11 cellular contexts compared by ENCODE assay signal in genomic region chr5:139415221-139415861, GRCh38. TPM values are rescaled to one million over a fixed set of nuclear protein-coding genes. Genes with fewer than 3 reads are reported as not detected.
DNase-seq lines count a peak whose midpoint lies in the region; ATAC-seq, FAIRE-seq and TF ChIP-seq lines count a peak whose summit lies in the region.
"Had no signal": no experiment of that assay in that cellular context is flagged by ENCODE, and none has a peak within 500 bp of the region (broad histone marks: within the 10 kb centered on the region; RNA-seq: fewer than 3 reads in every experiment).

No MANE protein-coding gene starts in this region.

- DNase-seq in activated naive CD4-positive, alpha-beta T cell treated with anti-CD3 and anti-CD28 coated beads for 36 hours = peak; percentile 66
- DNase-seq in activated naive CD4-positive, alpha-beta T cell treated with Interleukin-2 at 50 U/mL for 16 hours = no peak
- DNase-seq in astrocyte of the hippocampus (ENCODE audit: low read depth, low spot score) (peak; percentile 84), keratinocyte (ENCODE audit: low read depth, low spot score) (no peak), tibial artery (no peak), iPS-NIHi7 (ENCODE audit: extremely low spot score) (no peak)
- DNase-seq: brain microvascular endothelial cell; MV-4-11; stimulated activated CD4-positive, alpha-beta T cell treated with anti-CD3 and anti-CD28 coated beads, Interleukin-12 subunit alpha, Interleukin-12 subunit beta, amount 100 ng/mL, for 4 hours had no signal

- CTCF ChIA-PET in activated naive CD4-positive, alpha-beta T cell treated with anti-CD3 and anti-CD28 coated beads for 36 hours (lab: Charles Lee) = interaction anchor here (0.9 to 4.5 kb wide), 6 partner anchors 9 to 102 kb away, joined by 3 to 38 read pairs (median 6); partner anchors contain the start of gene MZB1

- no peak for ATAC-seq in GM18861 (IDR thresholded peaks at IDR 0.05; ENCODE audit: unreplicated experiment)
- ATAC-seq in GM18519 (IDR thresholded peaks at IDR 0.05; ENCODE audit: low FRiP score, unreplicated experiment) = no peak

- H3K4me3 ChIP-seq in keratinocyte (ENCODE audit: control insufficient read depth in 2 of 3, extremely low read depth in 1 of 3, insufficient read depth in 2 of 3, low read depth in 1 of 3, low read length in 3 of 3) (peak overlapping the region in 1 of 3 experiments; percentile 1), tibial artery (no peak overlapping the region)

- no peaks in the 10 kb centered on the region for H3K9me3 Mint-ChIP-seq in activated naive CD4-positive, alpha-beta T cell treated with anti-CD3 and anti-CD28 coated beads for 36 hours

- H3K4me2 ChIP-seq in keratinocyte (ENCODE audit: control insufficient read depth, extremely low read depth, insufficient read depth, low read depth, low read length) = peak overlapping the region; percentile 23

- peaks cover 17% of the 10 kb centered on the region for H3K36me3 Mint-ChIP-seq in activated naive CD4-positive, alpha-beta T cell treated with anti-CD3 and anti-CD28 coated beads for 36 hours (ENCODE audit: low read depth)

- peak overlapping the region; percentile 84 for H3K27ac ChIP-seq in keratinocyte (ENCODE audit: control insufficient read depth, insufficient read depth, low read length)
- peak overlapping the region; percentile 45 to 75 for H3K27ac ChIP-seq in tibial artery
- H3K27ac ChIP-seq: brain microvascular endothelial cell had no signal

- H3K4me1 ChIP-seq in keratinocyte (ENCODE audit: control insufficient read depth, extremely low read depth, insufficient read depth, low read length) (peaks cover 34% of the 10 kb centered on the region), tibial artery (peaks cover 0 to 54% (median 28%) of the 10 kb centered on the region in 4 donors)

- peak; percentile 98 for FAIRE-seq in keratinocyte (lab: Jason Lieb, UNC)

- H3K9ac ChIP-seq in keratinocyte (ENCODE audit: control insufficient read depth, extremely low read depth, insufficient read depth, low read length) = no peak overlapping the region

- dilution Hi-C loops in keratinocyte (cut with MboI; ENCODE audit: extremely low pct_ligation_motif_present, low sequenced_read_pairs) = no loop called here

- no peaks in the 10 kb centered on the region for H3K9me1 ChIP-seq in keratinocyte (ENCODE audit: control insufficient read depth, extremely low read depth, insufficient read depth, low read length)

- H4K20me1 ChIP-seq in keratinocyte (ENCODE audit: control insufficient read depth, extremely low read depth, insufficient read depth, low read length) = no peaks in the 10 kb centered on the region

- peak overlapping the region; percentile 40 for H3K4me3 Mint-ChIP-seq in activated naive CD4-positive, alpha-beta T cell treated with anti-CD3 and anti-CD28 coated beads for 36 hours

- peak overlapping the region; percentile 38 for H2AFZ ChIP-seq in keratinocyte (ENCODE audit: control insufficient read depth, low read length)

- H3K36me3 ChIP-seq in keratinocyte (ENCODE audit: control insufficient read depth in 2 of 2, extremely low read depth in 1 of 2, insufficient read depth in 2 of 2, low read length in 2 of 2) = peaks cover 0 to 2% of the 10 kb centered on the region in 2 experiments
- peaks cover 9 to 39% (median 27%) of the 10 kb centered on the region in 3 donors for H3K36me3 ChIP-seq in tibial artery

- H3K27me3 Mint-ChIP-seq in activated naive CD4-positive, alpha-beta T cell treated with anti-CD3 and anti-CD28 coated beads for 36 hours (ENCODE audit: low read depth) = no peaks in the 10 kb centered on the region

- peaks cover 49% of the 10 kb centered on the region for H3K4me1 Mint-ChIP-seq in activated naive CD4-positive, alpha-beta T cell treated with anti-CD3 and anti-CD28 coated beads for 36 hours (ENCODE audit: low read depth)

- intact Hi-C loops in activated naive CD4-positive, alpha-beta T cell treated with anti-CD3 and anti-CD28 coated beads for 36 hours (cut with micrococcal nuclease) = loop anchor here (1.0 to 5.0 kb wide), 7 partner anchors 32 to 332 kb away; no protein-coding TSS in a partner anchor
- intact Hi-C loops in tibial artery (cut with DNase I; ENCODE audit: low total_unique reads) = no loop called here

- no peaks in the 10 kb centered on the region for H3K79me2 ChIP-seq in keratinocyte (ENCODE audit: control insufficient read depth, insufficient read depth, low read length)

- TF ChIP-seq CTCF in keratinocyte (optimal IDR thresholded peaks at IDR 0.05 in 1 of 3, IDR thresholded peaks at IDR 0.05 in 1 of 3, conservative IDR thresholded peaks at IDR 0.05 in 1 of 3; ENCODE audit: extremely low read depth in 1 of 3, insufficient read depth in 2 of 3, low read length in 3 of 3) (peak in 1 of 3 experiments; percentile 7), tibial artery (IDR thresholded peaks at IDR 0.05) (no peak)

- H3K9me3 ChIP-seq in keratinocyte (ENCODE audit: control insufficient read depth, low read depth, low read length) (no peaks in the 10 kb centered on the region), tibial artery (no peaks in the 10 kb centered on the region)

- peak overlapping the region; percentile 90 for H3K27ac Mint-ChIP-seq in activated naive CD4-positive, alpha-beta T cell treated with anti-CD3 and anti-CD28 coated beads for 36 hours

- H3K27me3 ChIP-seq in keratinocyte (ENCODE audit: control insufficient read depth, extremely low read depth, insufficient read depth, low read length) (no peaks in the 10 kb centered on the region), tibial artery (no peaks in the 10 kb centered on the region)
- H3K27me3 ChIP-seq: brain microvascular endothelial cell had no signal

RNA-seq across cellular contexts. Expression of gene SPATA24, which starts 11.5 kb away (rescaled TPM):
- 1 to 10 TPM; 6.0 to 7.4 TPM for total RNA-seq in activated naive CD4-positive, alpha-beta T cell treated with anti-CD3 and anti-CD28 coated beads for 36 hours
- 2.7 to 4.9 TPM (median 4.0 TPM) in 3 replicates for polyA plus RNA-seq in keratinocyte
- polyA plus RNA-seq in keratinocyte (2011; ENCODE audit: low read depth) = 0.67 TPM
- polyA plus RNA-seq in keratinocyte (2011; cell fraction: cytosol; rRNA removed) = 2.4 and 2.6 TPM in 2 replicates
- 2.6 TPM in 2 replicates for polyA plus RNA-seq in keratinocyte (2011; cell fraction: nucleus; rRNA removed)
- polyA plus RNA-seq in keratinocyte (2012; ENCODE audit: low replicate concordance) = 1.9 and 6.4 TPM in 2 replicates
- polyA minus RNA-seq in keratinocyte = 0.99 to 1.9 TPM (median 1.9 TPM) in 3 replicates
- not detected for polyA minus RNA-seq in keratinocyte (2011; cell fraction: cytosol; rRNA and poly(A)+ RNA removed)
- 1.2 and 2.1 TPM in 2 replicates for polyA minus RNA-seq in keratinocyte (2011; cell fraction: nucleus; rRNA and poly(A)+ RNA removed)

RNA-seq across cellular contexts. Expression of gene PROB1, which starts 20.4 kb away (rescaled TPM):
- 1 to 10 TPM; 1.1 to 1.2 TPM for total RNA-seq in activated naive CD4-positive, alpha-beta T cell treated with anti-CD3 and anti-CD28 coated beads for 36 hours
- 0.22 to 0.32 TPM (median 0.26 TPM) in 3 replicates for polyA plus RNA-seq in keratinocyte
- polyA plus RNA-seq in keratinocyte (2011; ENCODE audit: low read depth) = 0.06 TPM
- 0.10 and 0.18 TPM in 2 replicates for polyA plus RNA-seq in keratinocyte (2011; cell fraction: cytosol; rRNA removed)
- polyA plus RNA-seq in keratinocyte (2011; cell fraction: nucleus; rRNA removed) = 0.37 and 0.48 TPM in 2 replicates
- polyA plus RNA-seq in keratinocyte (2012; ENCODE audit: low replicate concordance) = 0.16 and 1.2 TPM in 2 replicates
- 0.10 to 0.33 TPM (median 0.16 TPM) in 3 replicates for polyA minus RNA-seq in keratinocyte
- 0.38 TPM for polyA minus RNA-seq in keratinocyte (2011; cell fraction: cytosol; rRNA and poly(A)+ RNA removed)
- 0.42 and 0.47 TPM in 2 replicates for polyA minus RNA-seq in keratinocyte (2011; cell fraction: nucleus; rRNA and poly(A)+ RNA removed)

RNA-seq across cellular contexts. Expression of gene DNAJC18, which starts 24.0 kb away (rescaled TPM):
- total RNA-seq in activated naive CD4-positive, alpha-beta T cell treated with anti-CD3 and anti-CD28 coated beads for 36 hours = 10 to 100 TPM; 18.1 to 18.8 TPM
- polyA plus RNA-seq in keratinocyte = 3.0 to 6.6 TPM (median 3.6 TPM) in 3 replicates
- 1.7 TPM for polyA plus RNA-seq in keratinocyte (2011; ENCODE audit: low read depth)
- polyA plus RNA-seq in keratinocyte (2011; cell fraction: cytosol; rRNA removed) = 2.0 and 3.6 TPM in 2 replicates
- polyA plus RNA-seq in keratinocyte (2011; cell fraction: nucleus; rRNA removed) = 4.3 TPM in 2 replicates
- 0.79 and 4.7 TPM in 2 replicates for polyA plus RNA-seq in keratinocyte (2012; ENCODE audit: low replicate concordance)
- 1.1 to 2.7 TPM (median 2.7 TPM) in 3 replicates for polyA minus RNA-seq in keratinocyte
- 4.6 TPM for polyA minus RNA-seq in keratinocyte (2011; cell fraction: cytosol; rRNA and poly(A)+ RNA removed)
- 1.1 and 3.7 TPM in 2 replicates for polyA minus RNA-seq in keratinocyte (2011; cell fraction: nucleus; rRNA and poly(A)+ RNA removed)

RNA-seq across cellular contexts. Expression of gene MZB1, which starts 25.6 kb away (rescaled TPM):
- total RNA-seq in activated naive CD4-positive, alpha-beta T cell treated with anti-CD3 and anti-CD28 coated beads for 36 hours = 1 to 10 TPM; 2.0 to 2.8 TPM
- 0.13 to 0.27 TPM in 2 of 3 replicates, not detected in the other for polyA plus RNA-seq in keratinocyte
- polyA plus RNA-seq in keratinocyte (2011; ENCODE audit: low read depth) = not detected
- polyA plus RNA-seq in keratinocyte (2011; cell fraction: cytosol; rRNA removed) = not detected in 2 replicates
- 0.09 and 0.10 TPM in 2 replicates for polyA plus RNA-seq in keratinocyte (2011; cell fraction: nucleus; rRNA removed)
- polyA plus RNA-seq in keratinocyte (2012; ENCODE audit: low replicate concordance) = 0.13 TPM in 1 of 2 replicates, not detected in the other
- 0.22 to 0.46 TPM in 2 of 3 replicates, not detected in the other for polyA minus RNA-seq in keratinocyte
- polyA minus RNA-seq in keratinocyte (2011; cell fraction: cytosol; rRNA and poly(A)+ RNA removed) = not detected
- polyA minus RNA-seq in keratinocyte (2011; cell fraction: nucleus; rRNA and poly(A)+ RNA removed) = 0.42 TPM in 1 of 2 replicates, not detected in the other

RNA-seq across cellular contexts. Expression of gene SLC23A1, which starts 32.2 kb away (rescaled TPM):
- under 1 TPM in 1 of 2 experiments, not detected in 1; 0.62 TPM for total RNA-seq in activated naive CD4-positive, alpha-beta T cell treated with anti-CD3 and anti-CD28 coated beads for 36 hours
- 0.03 TPM in 1 of 3 replicates, not detected in the others for polyA plus RNA-seq in keratinocyte
- polyA plus RNA-seq in keratinocyte (2011; ENCODE audit: low read depth) = not detected
- not detected in 2 replicates for polyA plus RNA-seq in keratinocyte (2011; cell fraction: cytosol; rRNA removed)
- polyA plus RNA-seq in keratinocyte (2011; cell fraction: nucleus; rRNA removed) = not detected in 2 replicates
- polyA plus RNA-seq in keratinocyte (2012; ENCODE audit: low replicate concordance) = 0.06 TPM in 1 of 2 replicates, not detected in the other
- not detected in 3 replicates for polyA minus RNA-seq in keratinocyte
- not detected for polyA minus RNA-seq in keratinocyte (2011; cell fraction: cytosol; rRNA and poly(A)+ RNA removed)
- polyA minus RNA-seq in keratinocyte (2011; cell fraction: nucleus; rRNA and poly(A)+ RNA removed) = not detected in 2 replicates

Comparison
In these comparisons a context has a peak if more than half of its experiments do, and no peak if none do; other contexts are left out.
1. DNase-seq: peak in activated naive CD4-positive, alpha-beta T cell treated with anti-CD3 and anti-CD28 coated beads for 36 hours (single experiment) and astrocyte of the hippocampus (single experiment); none in activated naive CD4-positive, alpha-beta T cell treated with Interleukin-2 at 50 U/mL for 16 hours (single experiment), keratinocyte (single experiment), tibial artery (0 of 2) and iPS-NIHi7 (single experiment).